In the genomic region with DNA sequence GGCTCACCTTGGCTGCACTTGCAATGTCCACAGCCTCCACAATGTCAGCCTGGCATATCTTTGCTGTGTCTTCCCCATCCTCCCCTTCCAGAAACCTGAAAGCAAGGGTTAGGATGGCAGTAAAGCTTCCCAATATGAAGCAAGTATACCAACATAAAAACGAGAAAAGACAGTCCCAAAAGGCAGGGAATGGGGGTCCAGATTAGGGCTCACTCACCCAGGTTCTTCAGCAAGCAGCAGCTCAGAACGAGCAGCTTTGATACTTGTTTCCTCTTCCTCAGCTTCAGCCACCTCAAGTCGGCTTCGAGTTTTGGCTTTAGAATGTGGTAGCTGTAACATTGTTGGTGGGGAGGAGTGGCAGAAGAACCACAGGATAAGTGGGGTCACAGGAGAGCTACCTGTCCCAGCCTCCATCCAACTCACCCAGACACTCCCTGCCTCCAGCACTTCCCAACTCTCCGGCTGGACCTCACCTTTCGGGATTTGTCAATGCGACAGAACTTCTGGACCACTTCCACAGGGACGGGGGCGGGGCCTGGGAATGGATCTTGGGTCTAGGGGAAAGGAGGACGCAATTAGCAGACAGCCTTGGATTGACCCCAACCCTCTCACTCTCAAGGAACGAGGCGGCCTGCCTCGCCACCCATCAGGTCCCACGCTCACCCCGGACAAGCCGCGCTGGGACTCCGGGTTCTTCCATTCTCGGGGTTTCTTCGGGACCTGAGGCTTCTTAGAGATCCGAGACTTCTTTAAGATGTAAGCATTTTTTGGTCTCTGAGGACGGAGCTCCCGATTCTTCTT, we compare ENCODE assay signal across 7 cellular contexts. TPM values are rescaled to one million over a fixed set of nuclear protein-coding genes. Genes with fewer than 3 reads are reported as not detected.
DNase-seq lines count a peak whose midpoint lies in the region; ATAC-seq and TF ChIP-seq lines count a peak whose summit lies in the region.

No MANE protein-coding gene starts in this region.

- H3K9me3 ChIP-seq in HAP-1 (no peaks in the 10 kb centered on the region), iPS DF 6.9 (ENCODE audit: control insufficient read depth, insufficient read depth, low read length) (no peaks in the 10 kb centered on the region; the same call in 1 of the 2 replicates)

- DNase-seq in HAP-1 (ENCODE audit: low spot score in 2 of 2) (no peak), WTC11 (ENCODE audit: low spot score) (no peak), iPS DF 6.9 (ENCODE audit: low read depth, low spot score) (no peak), DMS153 treated with DMSO at 0.1 percent for 48 hours (lab: John Stamatoyannopoulos, UW; ENCODE audit: unreplicated experiment) (no peak), foreskin keratinocyte (no peak)
- no peak for DNase-seq in stimulated activated naive B cell treated with anti-CD40 and anti-IgM and Interleukin-4, amounts not matched to agents 10 μg/mL and 1 μg/mL and 100 μg/mL, for 72 hours

- H3K27me3 Mint-ChIP-seq in WTC11 (ENCODE audit: low read depth): no peaks in the 10 kb centered on the region
- no peaks in the 10 kb centered on the region for H3K27me3 Mint-ChIP-seq in stimulated activated naive B cell treated with anti-CD40 and anti-IgM and Interleukin-4, amounts not matched to agents 10 μg/mL and 1 μg/mL and 100 μg/mL, for 72 hours

- peaks cover 8% of the 10 kb centered on the region for H3K4me1 ChIP-seq in HAP-1
- no peaks in the 10 kb centered on the region; the same call in 1 of the 2 replicates for H3K4me1 ChIP-seq in iPS DF 6.9 (ENCODE audit: control insufficient read depth, insufficient read depth, low read length)
- no peaks in the 10 kb centered on the region for H3K4me1 ChIP-seq in foreskin keratinocyte

- peak overlapping the region; percentile 57; the same call in 1 of the 2 replicates for H3K27ac Mint-ChIP-seq in WTC11
- peak overlapping the region; percentile 99 for H3K27ac Mint-ChIP-seq in stimulated activated naive B cell treated with anti-CD40 and anti-IgM and Interleukin-4, amounts not matched to agents 10 μg/mL and 1 μg/mL and 100 μg/mL, for 72 hours

- CTCF ChIA-PET in WTC11 (lab: Charles Lee): interaction anchor here (0.5 to 3.3 kb wide), 8 partner anchors 10 to 130 kb away, joined by 3 to 36 read pairs (median 4); partner anchors contain the start of genes B3GALT4, CUTA, RGL2 and ZBTB22

- H3K9me3 Mint-ChIP-seq in WTC11: no peaks in the 10 kb centered on the region
- H3K9me3 Mint-ChIP-seq in stimulated activated naive B cell treated with anti-CD40 and anti-IgM and Interleukin-4, amounts not matched to agents 10 μg/mL and 1 μg/mL and 100 μg/mL, for 72 hours: no peaks in the 10 kb centered on the region

- ATAC-seq in WTC11 (no peak), foreskin keratinocyte (no peak), GM19023 (IDR thresholded peaks at IDR 0.05; ENCODE audit: unreplicated experiment) (no peak)
- ATAC-seq in stimulated activated naive B cell treated with anti-CD40 and anti-IgM and Interleukin-4, amounts not matched to agents 10 μg/mL and 1 μg/mL and 100 μg/mL, for 72 hours (replicated peaks): peak; percentile 1 to 7

- H3K27ac ChIP-seq in iPS DF 6.9 (ENCODE audit: low read length) (no peak overlapping the region), foreskin keratinocyte (no peak overlapping the region)

- H3K36me3 Mint-ChIP-seq in WTC11: peaks cover 38% of the 10 kb centered on the region
- peaks cover 25 to 56% of the 10 kb centered on the region in 2 donors for H3K36me3 Mint-ChIP-seq in stimulated activated naive B cell treated with anti-CD40 and anti-IgM and Interleukin-4, amounts not matched to agents 10 μg/mL and 1 μg/mL and 100 μg/mL, for 72 hours

- WGBS in iPS DF 6.9 (ENCODE audit: insufficient coverage, insufficient read length): no CpG with 5 or more reads among the region's 23 CpGs

- H3K4me1 Mint-ChIP-seq in WTC11: peaks cover 22% of the 10 kb centered on the region
- peaks cover 30 to 40% of the 10 kb centered on the region in 2 donors for H3K4me1 Mint-ChIP-seq in stimulated activated naive B cell treated with anti-CD40 and anti-IgM and Interleukin-4, amounts not matched to agents 10 μg/mL and 1 μg/mL and 100 μg/mL, for 72 hours

- POLR2A ChIA-PET in WTC11 (lab: Charles Lee): interaction anchor here (1.6 to 3.6 kb wide), 4 partner anchors 9 to 143 kb away, joined by 4 to 27 read pairs (median 7); partner anchors contain the start of genes B3GALT4, RPS18 and VPS52

- H3K36me3 ChIP-seq in HAP-1 (replicated peaks): peaks cover 48% of the 10 kb centered on the region
- peaks cover 23% of the 10 kb centered on the region for H3K36me3 ChIP-seq in iPS DF 6.9 (ENCODE audit: control insufficient read depth, insufficient read depth, low read length)

- H3K27me3 ChIP-seq in HAP-1 (ENCODE audit: low read depth) (no peaks in the 10 kb centered on the region), iPS DF 6.9 (ENCODE audit: control insufficient read depth, insufficient read depth, low read length) (no peaks in the 10 kb centered on the region), foreskin keratinocyte (no peaks in the 10 kb centered on the region)

- in situ Hi-C loops in HAP-1 (cut with MboI; ENCODE audit: low sequenced_read_pairs): no loop called here

- H3K4me3 ChIP-seq in HAP-1 (peak overlapping the region; percentile 69), iPS DF 6.9 (ENCODE audit: low read length) (peak overlapping the region; percentile 64; the same call in 1 of the 2 replicates)

- no peak for TF ChIP-seq CTCF in WTC11 (IDR thresholded peaks at IDR 0.05)
- TF ChIP-seq CTCF in foreskin keratinocyte (conservative IDR thresholded peaks at IDR 0.05): no peak

- peak overlapping the region; percentile 99 for H3K4me3 Mint-ChIP-seq in WTC11
- peak overlapping the region; percentile 87 to 100 for H3K4me3 Mint-ChIP-seq in stimulated activated naive B cell treated with anti-CD40 and anti-IgM and Interleukin-4, amounts not matched to agents 10 μg/mL and 1 μg/mL and 100 μg/mL, for 72 hours

TF ChIP-seq in WTC11, 78 proteins besides CTCF, POLR2A, EP300 and RAD21:
- TF ChIP-seq, protein P1, sequence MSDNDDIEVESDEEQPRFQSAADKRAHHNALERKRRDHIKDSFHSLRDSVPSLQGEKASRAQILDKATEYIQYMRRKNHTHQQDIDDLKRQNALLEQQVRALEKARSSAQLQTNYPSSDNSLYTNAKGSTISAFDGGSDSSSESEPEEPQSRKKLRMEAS (CRISPR knock-in tag; IDR thresholded peaks at IDR 0.05): peak; percentile 32; the same call in 1 of the 2 replicates
- TF ChIP-seq TCF7 (CRISPR knock-in tag; IDR thresholded peaks at IDR 0.05; ENCODE audit: low read depth) (no peak), ZNF263 (CRISPR knock-in tag; IDR thresholded peaks at IDR 0.05; ENCODE audit: low read depth) (no peak), ZNF671 (CRISPR knock-in tag; IDR thresholded peaks at IDR 0.05) (no peak), ZNF317 (CRISPR knock-in tag; IDR thresholded peaks at IDR 0.05; ENCODE audit: borderline replicate concordance, low read depth) (no peak), IRF2 (CRISPR knock-in tag; IDR thresholded peaks at IDR 0.05; ENCODE audit: borderline replicate concordance, low read depth) (no peak)
- TF ChIP-seq, protein P2, sequence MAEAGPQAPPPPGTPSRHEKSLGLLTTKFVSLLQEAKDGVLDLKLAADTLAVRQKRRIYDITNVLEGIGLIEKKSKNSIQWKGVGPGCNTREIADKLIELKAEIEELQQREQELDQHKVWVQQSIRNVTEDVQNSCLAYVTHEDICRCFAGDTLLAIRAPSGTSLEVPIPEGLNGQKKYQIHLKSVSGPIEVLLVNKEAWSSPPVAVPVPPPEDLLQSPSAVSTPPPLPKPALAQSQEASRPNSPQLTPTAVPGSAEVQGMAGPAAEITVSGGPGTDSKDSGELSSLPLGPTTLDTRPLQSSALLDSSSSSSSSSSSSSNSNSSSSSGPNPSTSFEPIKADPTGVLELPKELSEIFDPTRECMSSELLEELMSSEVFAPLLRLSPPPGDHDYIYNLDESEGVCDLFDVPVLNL (CRISPR knock-in tag; IDR thresholded peaks at IDR 0.05; ENCODE audit: borderline replicate concordance, low read depth): no peak

RNA-seq across cellular contexts. Expression of gene WDR46, which starts 0.7 kb away (rescaled TPM):
- 72.0 to 94.5 TPM (median 72.4 TPM) in 3 replicates for total RNA-seq in WTC11 (2021)
- total RNA-seq in foreskin keratinocyte: 65.7 and 83.3 TPM in 2 replicates
- 73.1 and 79.0 TPM in 2 replicates for polyA plus RNA-seq in foreskin keratinocyte

RNA-seq across cellular contexts. Expression of gene PFDN6, which starts 1.1 kb away (rescaled TPM):
- total RNA-seq in WTC11 (2021): 83.3 to 95.7 TPM (median 85.6 TPM) in 3 replicates
- total RNA-seq in foreskin keratinocyte: 76.8 and 89.5 TPM in 2 replicates
- polyA plus RNA-seq in foreskin keratinocyte: 169 TPM in 2 replicates

RNA-seq across cellular contexts. Expression of gene RGL2, which starts 10.4 kb away (rescaled TPM):
- 72.6 to 79.7 TPM (median 77.1 TPM) in 3 replicates for total RNA-seq in WTC11 (2021)
- total RNA-seq in foreskin keratinocyte: 30.4 and 31.0 TPM in 2 replicates
- 23.1 and 24.4 TPM in 2 replicates for polyA plus RNA-seq in foreskin keratinocyte

RNA-seq across cellular contexts. Expression of gene B3GALT4, which starts 11.4 kb away (rescaled TPM):
- 3.2 to 5.0 TPM (median 4.1 TPM) in 3 replicates for total RNA-seq in WTC11 (2021)
- total RNA-seq in foreskin keratinocyte: 1.1 and 1.3 TPM in 2 replicates
- 1.0 and 1.4 TPM in 2 replicates for polyA plus RNA-seq in foreskin keratinocyte

RNA-seq across cellular contexts. Expression of gene RPS18, which starts 16.5 kb away (rescaled TPM):
- 2,857 to 3,321 TPM (median 3,240 TPM) in 3 replicates for total RNA-seq in WTC11 (2021)
- total RNA-seq in foreskin keratinocyte: 4,093 and 4,126 TPM in 2 replicates
- polyA plus RNA-seq in foreskin keratinocyte: 6,643 and 6,921 TPM in 2 replicates

Comparison
In these comparisons a context has a peak if more than half of its experiments do, and no peak if none do; other contexts are left out.
1. ATAC-seq: peak in stimulated activated naive B cell treated with anti-CD40 and anti-IgM and Interleukin-4, amounts not matched to agents 10 μg/mL and 1 μg/mL and 100 μg/mL, for 72 hours (2 of 2); none in WTC11 (single experiment), foreskin keratinocyte (single experiment) and GM19023 (single experiment).